In the genomic region with DNA sequence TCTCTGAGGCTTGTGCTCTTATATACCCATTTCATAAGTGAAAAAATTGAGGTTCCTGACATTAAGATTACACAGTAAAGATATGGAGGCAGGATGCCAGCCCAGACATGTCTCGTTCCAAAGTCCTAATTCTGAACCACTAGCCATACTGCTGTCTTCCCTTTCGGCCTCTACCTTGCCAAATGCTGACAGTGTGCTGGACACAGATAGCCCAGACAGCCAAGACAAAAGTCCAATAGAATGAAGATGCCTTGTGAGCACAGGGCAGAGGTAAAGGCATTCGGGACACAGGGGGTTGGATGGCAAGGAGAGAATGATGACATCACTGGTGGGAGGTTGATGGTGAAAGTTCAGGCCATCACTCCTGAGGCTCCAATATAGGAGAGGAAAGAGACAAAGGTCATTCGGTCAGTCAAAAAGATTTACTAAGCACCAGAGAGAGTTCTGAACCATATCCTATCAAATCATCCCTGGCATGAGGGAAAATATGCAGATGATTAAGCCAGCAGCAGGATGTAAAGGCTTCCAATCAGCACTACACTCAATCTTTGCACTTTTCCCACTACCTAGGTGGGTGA, we compare ENCODE assay signal across 10 cellular contexts.
DNase-seq lines count a peak whose midpoint lies in the region; ATAC-seq and TF ChIP-seq lines count a peak whose summit lies in the region.
"Had no signal": no experiment of that assay in that cellular context is flagged by ENCODE, and none has a peak within 500 bp of the region (broad histone marks: within the 10 kb centered on the region; RNA-seq: fewer than 3 reads in every experiment).

No MANE protein-coding gene starts in this region.

- peaks cover 20% of the 10 kb centered on the region for H3K4me1 ChIP-seq in CD4-positive, alpha-beta memory T cell (ENCODE audit: insufficient read depth, low read length)
- H3K4me1 ChIP-seq in RWPE2 (ENCODE audit: insufficient read depth, poor library complexity, severe bottlenecking) (peaks cover 44% of the 10 kb centered on the region), foreskin keratinocyte (peaks cover 49% of the 10 kb centered on the region), trophoblast cell (ENCODE audit: control insufficient read depth in 1 of 2, insufficient read depth in 2 of 2, low read length in 2 of 2) (peaks cover 25 to 32% of the 10 kb centered on the region in 2 experiments)

- peak overlapping the region; percentile 89 for H3K4ac ChIP-seq in trophoblast cell (ENCODE audit: low read depth, low read length)

- no peaks in the 10 kb centered on the region for H3K36me3 ChIP-seq in CD4-positive, alpha-beta memory T cell (ENCODE audit: insufficient read depth, low read length)
- H3K36me3 ChIP-seq in RWPE2 (ENCODE audit: low read depth) (no peaks in the 10 kb centered on the region), trophoblast cell (ENCODE audit: control insufficient read depth in 1 of 2, insufficient read depth in 2 of 2, low read length in 2 of 2) (peaks cover 0 to 3% of the 10 kb centered on the region in 2 experiments)

- WGBS in trophoblast cell (ENCODE audit: extremely low coverage, insufficient coverage, insufficient read length), result no CpG with 5 or more reads among the region's 4 CpGs

- 0 out of 3 replicates have a peak, but pooled peaks have one; percentile 42 for ATAC-seq in RWPE2 (ENCODE audit: low read depth)
- no peak for ATAC-seq in foreskin keratinocyte
- no peak for ATAC-seq in GM21737 (IDR thresholded peaks at IDR 0.05; ENCODE audit: unreplicated experiment)
- ATAC-seq in GM18511 (IDR thresholded peaks at IDR 0.05; ENCODE audit: unreplicated experiment), result no peak
- no peak for ATAC-seq in HG02798 (IDR thresholded peaks at IDR 0.05; ENCODE audit: poor library complexity, unreplicated experiment)

- peaks cover 15% of the 10 kb centered on the region for H3K79me2 ChIP-seq in trophoblast cell (ENCODE audit: control insufficient read depth, insufficient read depth, low read length, poor library complexity)

- H4K8ac ChIP-seq in trophoblast cell (ENCODE audit: low read depth, low read length), result peak overlapping the region; percentile 35

- H3K9ac ChIP-seq in trophoblast cell (ENCODE audit: low read length), result no peak overlapping the region

- peak overlapping the region; percentile 68 for H2BK12ac ChIP-seq in trophoblast cell (ENCODE audit: low read length)

- H2BK120ac ChIP-seq in trophoblast cell (ENCODE audit: insufficient read depth, low read length, poor library complexity), result peak overlapping the region; percentile 96

- H3K27ac Mint-ChIP-seq in CD4-positive, alpha-beta memory T cell, result peak overlapping the region in 4 of 7 donors; percentile 2 to 87 (median 52)

- H4K12ac ChIP-seq in trophoblast cell (ENCODE audit: low read depth, low read length), result no peak overlapping the region

- intact Hi-C loops in CD4-positive, alpha-beta memory T cell (cut with micrococcal nuclease), result no loop called here

- POLR2A ChIA-PET in CD4-positive, alpha-beta memory T cell (lab: Charles Lee; ENCODE audit: partially characterized antibody), result no interaction called here

- peak overlapping the region; percentile 100 for H2BK5ac ChIP-seq in trophoblast cell (ENCODE audit: low read depth, low read length, poor library complexity)

- H3K23ac ChIP-seq in trophoblast cell (ENCODE audit: low read length), result no peak overlapping the region

- H3K27ac ChIP-seq in CD4-positive, alpha-beta memory T cell (ENCODE audit: low read depth, low read length), result no peak overlapping the region
- H3K27ac ChIP-seq in RWPE2 (ENCODE audit: poor library complexity, severe bottlenecking), result peak overlapping the region; percentile 57
- H3K27ac ChIP-seq in foreskin keratinocyte, result peak overlapping the region; percentile 63
- H3K27ac ChIP-seq in trophoblast cell (ENCODE audit: low read depth, low read length), result peak overlapping the region; percentile 100

- peaks cover 26 to 77% (median 48%) of the 10 kb centered on the region in 4 donors for H3K4me1 Mint-ChIP-seq in CD4-positive, alpha-beta memory T cell

- H3K9me3 ChIP-seq in CD4-positive, alpha-beta memory T cell (ENCODE audit: control insufficient read depth in 1 of 2, low read length in 2 of 2), result no peaks in the 10 kb centered on the region
- H3K9me3 ChIP-seq in RWPE2 (ENCODE audit: severe bottlenecking) (no peaks in the 10 kb centered on the region), trophoblast cell (ENCODE audit: insufficient read depth, low read depth, low read length) (no peaks in the 10 kb centered on the region)

- H2AK5ac ChIP-seq in trophoblast cell (ENCODE audit: low read length), result peak overlapping the region; percentile 63

- H3K4me3 ChIP-seq in CD4-positive, alpha-beta memory T cell (ENCODE audit: low read length in 2 of 2), result no peak overlapping the region
- H3K4me3 ChIP-seq in RWPE2 (ENCODE audit: severe bottlenecking), result no peak overlapping the region
- H3K4me3 ChIP-seq in trophoblast cell (ENCODE audit: low read depth, low read length), result no peak overlapping the region

- peak overlapping the region; percentile 52 for H3K14ac ChIP-seq in trophoblast cell (ENCODE audit: low read length)

- no peak overlapping the region for H2AFZ ChIP-seq in trophoblast cell (ENCODE audit: insufficient read depth, low read length, poor library complexity)

- no peak overlapping the region for H3K4me2 ChIP-seq in trophoblast cell (ENCODE audit: low read length)

- no peaks in the 10 kb centered on the region for H3K27me3 ChIP-seq in CD4-positive, alpha-beta memory T cell (ENCODE audit: insufficient read depth, low read length)
- H3K27me3 ChIP-seq in RWPE2 (ENCODE audit: insufficient read depth, poor library complexity, severe bottlenecking), result no peaks in the 10 kb centered on the region
- no peaks in the 10 kb centered on the region for H3K27me3 ChIP-seq in foreskin keratinocyte
- H3K27me3 ChIP-seq in trophoblast cell (ENCODE audit: insufficient read depth, low read length), result no peaks in the 10 kb centered on the region

- CTCF ChIA-PET in CD4-positive, alpha-beta memory T cell (lab: Charles Lee; ENCODE audit: partially characterized antibody), result no interaction called here

- no peaks in the 10 kb centered on the region for H3K27me3 Mint-ChIP-seq in CD4-positive, alpha-beta memory T cell

- peak overlapping the region; percentile 69 for H3K18ac ChIP-seq in trophoblast cell (ENCODE audit: low read length)

- H4K91ac ChIP-seq in trophoblast cell (ENCODE audit: low read depth, low read length), result peak overlapping the region; percentile 89

- TF ChIP-seq CTCF in RWPE2 (IDR thresholded peaks at IDR 0.05; ENCODE audit: poor library complexity, severe bottlenecking), result no peak
- TF ChIP-seq CTCF in foreskin keratinocyte (conservative IDR thresholded peaks at IDR 0.05), result no peak

- DNase-seq in CD4-positive, alpha-beta memory T cell, result no peak
- DNase-seq in RWPE2 (ENCODE audit: low spot score) (no peak), foreskin keratinocyte (no peak), trophoblast cell (peak in 1 of 2 donors; percentile 76), AML-193 (lab: John Stamatoyannopoulos, UW) (no peak)
- DNase-seq: Karpas-422, NCI-H345 had no signal

- no peak overlapping the region for H3K4me3 Mint-ChIP-seq in CD4-positive, alpha-beta memory T cell

- H3K9me3 Mint-ChIP-seq in CD4-positive, alpha-beta memory T cell, result peaks cover 0 to 2% (median 0%) of the 10 kb centered on the region in 8 donors

- H3K79me1 ChIP-seq in trophoblast cell (ENCODE audit: low read length), result peaks cover 53% of the 10 kb centered on the region

- peaks cover 4% of the 10 kb centered on the region in 2 donors for H3K36me3 Mint-ChIP-seq in CD4-positive, alpha-beta memory T cell
